ENCODE assay signal across 7 cellular contexts in genomic region chr2:16650287-16651249, GRCh38. TPM values are rescaled to one million over a fixed set of nuclear protein-coding genes. Genes with fewer than 3 reads are reported as not detected.
A peak's percentile ranks its signal among the peaks of the same experiment; 100 is the strongest.
DNase-seq lines count a peak whose midpoint lies in the region; ATAC-seq, FAIRE-seq and TF ChIP-seq lines count a peak whose summit lies in the region.

No MANE protein-coding gene starts in this region.

- H3K4me1 Mint-ChIP-seq in brain: peaks cover 88% of the 10 kb centered on the region

- WGBS in liver: 64% methylated on average over 12 of the region's 12 CpGs

- H3K9me3 Mint-ChIP-seq in brain: no peaks in the 10 kb centered on the region

- 0 out of 2 replicates have a peak overlapping the region, but pooled peaks have one; percentile 19 for H2AFZ ChIP-seq in MM.1S (ENCODE audit: low read length)

- no peak for TF ChIP-seq RAD21 in liver (IDR thresholded peaks at IDR 0.05)

- H3K9me2 ChIP-seq in MM.1S (replicated peaks; ENCODE audit: insufficient read depth, low read length): no peaks in the 10 kb centered on the region

- no peaks in the 10 kb centered on the region for H3F3A ChIP-seq in MM.1S (ENCODE audit: insufficient read depth, low read length)

- H3K36me3 Mint-ChIP-seq in brain: no peaks in the 10 kb centered on the region

- H3K36me3 ChIP-seq in MM.1S (replicated peaks; ENCODE audit: insufficient read depth, low read length) (no peaks in the 10 kb centered on the region), liver (ENCODE audit: control insufficient read depth in 4 of 4, insufficient read depth in 3 of 4, low read depth in 1 of 4, low read length in 3 of 4) (peaks cover 0 to 6% (median 0%) of the 10 kb centered on the region in 4 donors)

- H3K27me3 ChIP-seq in MM.1S (replicated peaks; ENCODE audit: insufficient read depth, low read length): no peaks in the 10 kb centered on the region
- H3K27me3 ChIP-seq in liver (ENCODE audit: control insufficient read depth in 4 of 4, insufficient read depth in 4 of 4, low read length in 3 of 4): no peaks in the 10 kb centered on the region

- H3K4me1 ChIP-seq in MM.1S (ENCODE audit: low read length): peaks cover 10% of the 10 kb centered on the region
- H3K4me1 ChIP-seq in liver (ENCODE audit: control insufficient read depth in 4 of 4, insufficient read depth in 4 of 4, low read length in 3 of 4): peaks cover 0 to 24% (median 0%) of the 10 kb centered on the region in 4 donors

- peak overlapping the region in 4 of 5 experiments; percentile 38 to 79 (median 68) for H3K4me3 Mint-ChIP-seq in brain

- TF ChIP-seq CTCF in MM.1S (IDR thresholded peaks at IDR 0.05; ENCODE audit: low read length): no peak
- no peak for TF ChIP-seq CTCF in brain (conservative IDR thresholded peaks at IDR 0.05)
- TF ChIP-seq CTCF in liver (IDR thresholded peaks at IDR 0.05; ENCODE audit: low read depth, low read length, missing input control): no peak

- H3K79me2 ChIP-seq in MM.1S (ENCODE audit: low read length): no peaks in the 10 kb centered on the region

- peak overlapping the region; percentile 24 for H3K4me2 ChIP-seq in MM.1S (ENCODE audit: low read depth, low read length)

- no peaks in the 10 kb centered on the region for H3K27me3 Mint-ChIP-seq in brain

- peak overlapping the region in 4 of 5 experiments; percentile 86 to 95 (median 93) for H3K27ac Mint-ChIP-seq in brain

- no peak for TF ChIP-seq POLR2A in H54 (IDR thresholded peaks at IDR 0.05; ENCODE audit: low read depth, low read length)

- no peaks in the 10 kb centered on the region for H4K20me1 ChIP-seq in MM.1S (ENCODE audit: insufficient read depth, low read length)

- FAIRE-seq in H54 (lab: Jason Lieb, UNC): no peak

- H3K9me3 ChIP-seq in MM.1S (replicated peaks; ENCODE audit: insufficient read depth, low read length) (no peaks in the 10 kb centered on the region), liver (ENCODE audit: control insufficient read depth in 4 of 4, low read length in 3 of 4) (no peaks in the 10 kb centered on the region)

- DNase-seq in MM.1S (no peak), cortex of kidney (lab: John Stamatoyannopoulos, UW) (no peak), H54 (ENCODE audit: insufficient read length, low spot score) (no peak)

- H3K27ac ChIP-seq in MM.1S (ENCODE audit: low read length) (no peak overlapping the region), liver (ENCODE audit: low read depth in 1 of 2, low read length in 2 of 2) (peak overlapping the region; percentile 6 to 69), temporal lobe (ENCODE audit: low read depth, low read length) (peak overlapping the region; percentile 53)

- ATAC-seq in HG02642 (IDR thresholded peaks at IDR 0.05; ENCODE audit: poor library complexity, unreplicated experiment): no peak

- no peak overlapping the region for H3K9ac ChIP-seq in MM.1S (ENCODE audit: low read length)
- no peak overlapping the region for H3K9ac ChIP-seq in liver (ENCODE audit: low read depth in 1 of 2, low read length in 2 of 2)

- no peak overlapping the region for H3K4me3 ChIP-seq in MM.1S (ENCODE audit: low read length)
- H3K4me3 ChIP-seq in liver (ENCODE audit: low read depth in 1 of 3, low read length in 3 of 3): no peak overlapping the region

TF ChIP-seq in liver, 16 proteins besides CTCF, POLR2A, EP300 and RAD21:
- TF ChIP-seq RXRA (IDR thresholded peaks at IDR 0.05): no peak

RNA-seq across cellular contexts. Expression of gene CYRIA, which starts 15.1 kb away (rescaled TPM):
- polyA plus RNA-seq in brain (ENCODE audit: insufficient read depth, low read depth, low replicate concordance) (5.7 TPM), liver (1 to 10 TPM; 1.3 to 1.6 TPM)
- total RNA-seq in liver (1 to 10 TPM; 3.1 to 4.3 TPM), temporal lobe (189 TPM)

Comparison
In these comparisons a context has a peak if more than half of its experiments do, and no peak if none do; other contexts are left out.
1. RNA of gene CYRIA, which starts 15.1 kb away (total RNA-seq): 189 TPM in temporal lobe (single experiment); 3.1 to 4.3 TPM in liver; every median in the first group is over 10 times any median in the second.